In the genomic region with DNA sequence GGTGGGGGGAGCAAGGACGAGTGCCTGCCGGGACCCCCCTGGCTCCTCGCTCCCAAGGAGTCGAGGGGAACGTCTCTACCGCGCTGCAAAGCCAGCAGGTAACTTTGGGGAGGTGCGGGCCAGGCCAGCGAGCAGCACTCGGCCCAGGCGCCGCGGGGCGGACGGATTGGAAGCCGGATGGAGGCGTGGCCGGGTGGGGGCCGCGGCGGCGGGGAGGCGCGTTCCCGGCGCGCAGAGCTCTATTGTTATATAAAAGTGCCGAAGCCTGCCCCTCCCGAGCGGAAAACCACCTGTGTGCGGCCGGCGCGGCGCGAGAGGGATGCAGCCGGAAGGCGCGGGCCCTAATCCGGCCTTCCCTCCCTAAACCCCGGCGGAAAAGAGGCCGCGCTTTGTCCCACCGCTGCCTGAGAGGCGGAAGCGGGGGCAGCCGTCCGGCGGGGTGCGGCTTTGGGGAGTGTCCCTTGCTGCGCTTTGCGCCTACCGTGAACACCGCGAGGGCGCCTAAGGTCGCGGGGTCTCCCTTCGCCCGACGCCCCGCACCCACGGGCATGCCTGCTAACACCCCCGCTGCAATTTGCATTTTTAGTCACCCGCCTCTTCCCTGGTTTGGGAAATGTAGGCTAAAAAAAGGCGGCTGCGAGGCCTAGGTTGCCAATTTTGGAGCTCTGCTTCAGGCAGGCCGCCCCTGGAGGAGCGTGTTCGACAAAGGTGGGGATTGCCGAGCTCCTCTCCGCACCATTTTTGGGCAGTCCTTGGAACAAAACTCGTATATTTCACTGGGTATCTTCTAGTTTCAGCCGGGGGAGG, we compare ENCODE assay signal across 1 cellular context.
A peak's percentile ranks its signal among the peaks of the same experiment; 100 is the strongest.
TF ChIP-seq lines count a peak whose summit lies in the region.

No MANE protein-coding gene starts in this region.

TF ChIP-seq in HepG2, 621 proteins besides CTCF, POLR2A, EP300 and RAD21 (continued from another document and continues in another):
- TF ChIP-seq, protein P1, sequence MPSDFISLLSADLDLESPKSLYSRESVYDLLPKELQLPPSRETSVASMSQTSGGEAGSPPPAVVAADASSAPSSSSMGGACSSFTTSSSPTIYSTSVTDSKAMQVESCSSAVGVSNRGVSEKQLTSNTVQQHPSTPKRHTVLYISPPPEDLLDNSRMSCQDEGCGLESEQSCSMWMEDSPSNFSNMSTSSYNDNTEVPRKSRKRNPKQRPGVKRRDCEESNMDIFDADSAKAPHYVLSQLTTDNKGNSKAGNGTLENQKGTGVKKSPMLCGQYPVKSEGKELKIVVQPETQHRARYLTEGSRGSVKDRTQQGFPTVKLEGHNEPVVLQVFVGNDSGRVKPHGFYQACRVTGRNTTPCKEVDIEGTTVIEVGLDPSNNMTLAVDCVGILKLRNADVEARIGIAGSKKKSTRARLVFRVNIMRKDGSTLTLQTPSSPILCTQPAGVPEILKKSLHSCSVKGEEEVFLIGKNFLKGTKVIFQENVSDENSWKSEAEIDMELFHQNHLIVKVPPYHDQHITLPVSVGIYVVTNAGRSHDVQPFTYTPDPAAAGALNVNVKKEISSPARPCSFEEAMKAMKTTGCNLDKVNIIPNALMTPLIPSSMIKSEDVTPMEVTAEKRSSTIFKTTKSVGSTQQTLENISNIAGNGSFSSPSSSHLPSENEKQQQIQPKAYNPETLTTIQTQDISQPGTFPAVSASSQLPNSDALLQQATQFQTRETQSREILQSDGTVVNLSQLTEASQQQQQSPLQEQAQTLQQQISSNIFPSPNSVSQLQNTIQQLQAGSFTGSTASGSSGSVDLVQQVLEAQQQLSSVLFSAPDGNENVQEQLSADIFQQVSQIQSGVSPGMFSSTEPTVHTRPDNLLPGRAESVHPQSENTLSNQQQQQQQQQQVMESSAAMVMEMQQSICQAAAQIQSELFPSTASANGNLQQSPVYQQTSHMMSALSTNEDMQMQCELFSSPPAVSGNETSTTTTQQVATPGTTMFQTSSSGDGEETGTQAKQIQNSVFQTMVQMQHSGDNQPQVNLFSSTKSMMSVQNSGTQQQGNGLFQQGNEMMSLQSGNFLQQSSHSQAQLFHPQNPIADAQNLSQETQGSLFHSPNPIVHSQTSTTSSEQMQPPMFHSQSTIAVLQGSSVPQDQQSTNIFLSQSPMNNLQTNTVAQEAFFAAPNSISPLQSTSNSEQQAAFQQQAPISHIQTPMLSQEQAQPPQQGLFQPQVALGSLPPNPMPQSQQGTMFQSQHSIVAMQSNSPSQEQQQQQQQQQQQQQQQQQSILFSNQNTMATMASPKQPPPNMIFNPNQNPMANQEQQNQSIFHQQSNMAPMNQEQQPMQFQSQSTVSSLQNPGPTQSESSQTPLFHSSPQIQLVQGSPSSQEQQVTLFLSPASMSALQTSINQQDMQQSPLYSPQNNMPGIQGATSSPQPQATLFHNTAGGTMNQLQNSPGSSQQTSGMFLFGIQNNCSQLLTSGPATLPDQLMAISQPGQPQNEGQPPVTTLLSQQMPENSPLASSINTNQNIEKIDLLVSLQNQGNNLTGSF (CRISPR knock-in tag; IDR thresholded peaks at IDR 0.05): no peak; the same call in 1 of the 2 replicates
- TF ChIP-seq ZNF17 (CRISPR knock-in tag; IDR thresholded peaks at IDR 0.05) (no peak), ZC3H4 (CRISPR knock-in tag; IDR thresholded peaks at IDR 0.05; ENCODE audit: borderline replicate concordance) (no peak; the same call in none of the 2 replicates), SSRP1 (CRISPR knock-in tag; IDR thresholded peaks at IDR 0.05) (no peak), ZSCAN30 (CRISPR knock-in tag; IDR thresholded peaks at IDR 0.05) (no peak), NONO (IDR thresholded peaks at IDR 0.05) (no peak), NONO (CRISPR knock-in tag; conservative IDR thresholded peaks at IDR 0.05) (peak; percentile 85), HNF4G (IDR thresholded peaks at IDR 0.05; ENCODE audit: borderline replicate concordance, low read depth, low read length) (no peak), HNF4G (CRISPR knock-in tag; IDR thresholded peaks at IDR 0.05; ENCODE audit: borderline replicate concordance, low read depth) (peak; percentile 23; the same call in 1 of the 2 replicates), ZNF160 (CRISPR knock-in tag; IDR thresholded peaks at IDR 0.05) (0 out of 2 replicates have a peak, but pooled peaks have one; percentile 37), SMC3 (IDR thresholded peaks at IDR 0.05; ENCODE audit: low read length) (no peak), IKZF4 (CRISPR knock-in tag; IDR thresholded peaks at IDR 0.05; ENCODE audit: borderline replicate concordance, low read depth, not compliant biosample characterization) (no peak), SNAI1 (CRISPR knock-in tag; IDR thresholded peaks at IDR 0.05; ENCODE audit: borderline replicate concordance) (peak; percentile 26; the same call in 1 of the 2 replicates), GTF2F1 (IDR thresholded peaks at IDR 0.05; ENCODE audit: low read length) (no peak), ZNF143 (CRISPR knock-in tag; IDR thresholded peaks at IDR 0.05) (no peak), ZNF207 (IDR thresholded peaks at IDR 0.05; ENCODE audit: borderline replicate concordance) (no peak), ZFYVE20 (CRISPR knock-in tag; IDR thresholded peaks at IDR 0.05; ENCODE audit: borderline replicate concordance, low read depth) (no peak), ZSCAN9 (CRISPR knock-in tag; IDR thresholded peaks at IDR 0.05; ENCODE audit: borderline replicate concordance) (no peak; the same call in 1 of the 2 replicates), ZIK1 (CRISPR knock-in tag; IDR thresholded peaks at IDR 0.05; ENCODE audit: borderline replicate concordance, low read depth) (0 out of 2 replicates have a peak, but pooled peaks have one; percentile 44), ZNF24 (IDR thresholded peaks at IDR 0.05) (no peak), GABPA (IDR thresholded peaks at IDR 0.05; ENCODE audit: low read depth, low read length) (no peak), GABPA (CRISPR knock-in tag; IDR thresholded peaks at IDR 0.05; ENCODE audit: low read depth) (peak; percentile 80), TOE1 (CRISPR knock-in tag; IDR thresholded peaks at IDR 0.05) (no peak), ZNF709 (CRISPR knock-in tag; IDR thresholded peaks at IDR 0.05) (peak; percentile 73; the same call in 1 of the 2 replicates), ZBTB42 (CRISPR knock-in tag; IDR thresholded peaks at IDR 0.05) (no peak), FOXK2 (IDR thresholded peaks at IDR 0.05) (no peak), ZNF484 (CRISPR knock-in tag; IDR thresholded peaks at IDR 0.05; ENCODE audit: borderline replicate concordance, low read depth) (no peak), ZNF292 (CRISPR knock-in tag; IDR thresholded peaks at IDR 0.05; ENCODE audit: borderline replicate concordance, low read depth) (peak; percentile 84), ASH2L (IDR thresholded peaks at IDR 0.05; ENCODE audit: insufficient read length, low read depth, low read length) (peak; percentile 28)
- TF ChIP-seq, protein P2, sequence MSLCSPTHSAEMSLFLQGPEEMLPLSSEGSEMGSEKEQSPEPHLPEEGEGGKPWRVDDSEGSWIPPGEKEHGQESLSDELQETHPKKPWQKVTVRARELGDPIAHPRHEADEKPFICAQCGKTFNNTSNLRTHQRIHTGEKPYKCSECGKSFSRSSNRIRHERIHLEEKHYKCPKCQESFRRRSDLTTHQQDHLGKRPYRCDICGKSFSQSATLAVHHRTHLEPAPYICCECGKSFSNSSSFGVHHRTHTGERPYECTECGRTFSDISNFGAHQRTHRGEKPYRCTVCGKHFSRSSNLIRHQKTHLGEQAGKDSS (CRISPR knock-in tag; IDR thresholded peaks at IDR 0.05; ENCODE audit: borderline replicate concordance, low read depth): no peak; the same call in 1 of the 2 replicates
- TF ChIP-seq, protein P3, sequence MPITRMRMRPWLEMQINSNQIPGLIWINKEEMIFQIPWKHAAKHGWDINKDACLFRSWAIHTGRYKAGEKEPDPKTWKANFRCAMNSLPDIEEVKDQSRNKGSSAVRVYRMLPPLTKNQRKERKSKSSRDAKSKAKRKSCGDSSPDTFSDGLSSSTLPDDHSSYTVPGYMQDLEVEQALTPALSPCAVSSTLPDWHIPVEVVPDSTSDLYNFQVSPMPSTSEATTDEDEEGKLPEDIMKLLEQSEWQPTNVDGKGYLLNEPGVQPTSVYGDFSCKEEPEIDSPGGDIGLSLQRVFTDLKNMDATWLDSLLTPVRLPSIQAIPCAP (CRISPR knock-in tag; IDR thresholded peaks at IDR 0.05; ENCODE audit: low read depth): no peak
- TF ChIP-seq, protein P4, sequence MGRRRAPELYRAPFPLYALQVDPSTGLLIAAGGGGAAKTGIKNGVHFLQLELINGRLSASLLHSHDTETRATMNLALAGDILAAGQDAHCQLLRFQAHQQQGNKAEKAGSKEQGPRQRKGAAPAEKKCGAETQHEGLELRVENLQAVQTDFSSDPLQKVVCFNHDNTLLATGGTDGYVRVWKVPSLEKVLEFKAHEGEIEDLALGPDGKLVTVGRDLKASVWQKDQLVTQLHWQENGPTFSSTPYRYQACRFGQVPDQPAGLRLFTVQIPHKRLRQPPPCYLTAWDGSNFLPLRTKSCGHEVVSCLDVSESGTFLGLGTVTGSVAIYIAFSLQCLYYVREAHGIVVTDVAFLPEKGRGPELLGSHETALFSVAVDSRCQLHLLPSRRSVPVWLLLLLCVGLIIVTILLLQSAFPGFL (CRISPR knock-in tag; IDR thresholded peaks at IDR 0.05): no peak
- TF ChIP-seq, protein P5, sequence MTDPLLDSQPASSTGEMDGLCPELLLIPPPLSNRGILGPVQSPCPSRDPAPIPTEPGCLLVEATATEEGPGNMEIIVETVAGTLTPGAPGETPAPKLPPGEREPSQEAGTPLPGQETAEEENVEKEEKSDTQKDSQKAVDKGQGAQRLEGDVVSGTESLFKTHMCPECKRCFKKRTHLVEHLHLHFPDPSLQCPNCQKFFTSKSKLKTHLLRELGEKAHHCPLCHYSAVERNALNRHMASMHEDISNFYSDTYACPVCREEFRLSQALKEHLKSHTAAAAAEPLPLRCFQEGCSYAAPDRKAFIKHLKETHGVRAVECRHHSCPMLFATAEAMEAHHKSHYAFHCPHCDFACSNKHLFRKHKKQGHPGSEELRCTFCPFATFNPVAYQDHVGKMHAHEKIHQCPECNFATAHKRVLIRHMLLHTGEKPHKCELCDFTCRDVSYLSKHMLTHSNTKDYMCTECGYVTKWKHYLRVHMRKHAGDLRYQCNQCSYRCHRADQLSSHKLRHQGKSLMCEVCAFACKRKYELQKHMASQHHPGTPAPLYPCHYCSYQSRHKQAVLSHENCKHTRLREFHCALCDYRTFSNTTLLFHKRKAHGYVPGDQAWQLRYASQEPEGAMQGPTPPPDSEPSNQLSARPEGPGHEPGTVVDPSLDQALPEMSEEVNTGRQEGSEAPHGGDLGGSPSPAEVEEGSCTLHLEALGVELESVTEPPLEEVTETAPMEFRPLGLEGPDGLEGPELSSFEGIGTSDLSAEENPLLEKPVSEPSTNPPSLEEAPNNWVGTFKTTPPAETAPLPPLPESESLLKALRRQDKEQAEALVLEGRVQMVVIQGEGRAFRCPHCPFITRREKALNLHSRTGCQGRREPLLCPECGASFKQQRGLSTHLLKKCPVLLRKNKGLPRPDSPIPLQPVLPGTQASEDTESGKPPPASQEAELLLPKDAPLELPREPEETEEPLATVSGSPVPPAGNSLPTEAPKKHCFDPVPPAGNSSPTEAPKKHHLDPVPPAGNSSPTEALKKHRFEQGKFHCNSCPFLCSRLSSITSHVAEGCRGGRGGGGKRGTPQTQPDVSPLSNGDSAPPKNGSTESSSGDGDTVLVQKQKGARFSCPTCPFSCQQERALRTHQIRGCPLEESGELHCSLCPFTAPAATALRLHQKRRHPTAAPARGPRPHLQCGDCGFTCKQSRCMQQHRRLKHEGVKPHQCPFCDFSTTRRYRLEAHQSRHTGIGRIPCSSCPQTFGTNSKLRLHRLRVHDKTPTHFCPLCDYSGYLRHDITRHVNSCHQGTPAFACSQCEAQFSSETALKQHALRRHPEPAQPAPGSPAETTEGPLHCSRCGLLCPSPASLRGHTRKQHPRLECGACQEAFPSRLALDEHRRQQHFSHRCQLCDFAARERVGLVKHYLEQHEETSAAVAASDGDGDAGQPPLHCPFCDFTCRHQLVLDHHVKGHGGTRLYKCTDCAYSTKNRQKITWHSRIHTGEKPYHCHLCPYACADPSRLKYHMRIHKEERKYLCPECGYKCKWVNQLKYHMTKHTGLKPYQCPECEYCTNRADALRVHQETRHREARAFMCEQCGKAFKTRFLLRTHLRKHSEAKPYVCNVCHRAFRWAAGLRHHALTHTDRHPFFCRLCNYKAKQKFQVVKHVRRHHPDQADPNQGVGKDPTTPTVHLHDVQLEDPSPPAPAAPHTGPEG (CRISPR knock-in tag; IDR thresholded peaks at IDR 0.05): no peak; the same call in 1 of the 2 replicates
- TF ChIP-seq, protein P6, sequence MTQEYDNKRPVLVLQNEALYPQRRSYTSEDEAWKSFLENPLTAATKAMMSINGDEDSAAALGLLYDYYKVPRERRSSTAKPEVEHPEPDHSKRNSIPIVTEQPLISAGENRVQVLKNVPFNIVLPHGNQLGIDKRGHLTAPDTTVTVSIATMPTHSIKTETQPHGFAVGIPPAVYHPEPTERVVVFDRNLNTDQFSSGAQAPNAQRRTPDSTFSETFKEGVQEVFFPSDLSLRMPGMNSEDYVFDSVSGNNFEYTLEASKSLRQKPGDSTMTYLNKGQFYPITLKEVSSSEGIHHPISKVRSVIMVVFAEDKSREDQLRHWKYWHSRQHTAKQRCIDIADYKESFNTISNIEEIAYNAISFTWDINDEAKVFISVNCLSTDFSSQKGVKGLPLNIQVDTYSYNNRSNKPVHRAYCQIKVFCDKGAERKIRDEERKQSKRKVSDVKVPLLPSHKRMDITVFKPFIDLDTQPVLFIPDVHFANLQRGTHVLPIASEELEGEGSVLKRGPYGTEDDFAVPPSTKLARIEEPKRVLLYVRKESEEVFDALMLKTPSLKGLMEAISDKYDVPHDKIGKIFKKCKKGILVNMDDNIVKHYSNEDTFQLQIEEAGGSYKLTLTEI (CRISPR knock-in tag; conservative IDR thresholded peaks at IDR 0.05): no peak
- TF ChIP-seq, protein P7, sequence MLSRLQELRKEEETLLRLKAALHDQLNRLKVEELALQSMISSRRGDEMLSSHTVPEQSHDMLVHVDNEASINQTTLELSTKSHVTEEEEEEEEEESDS (CRISPR knock-in tag; IDR thresholded peaks at IDR 0.05; ENCODE audit: borderline replicate concordance): no peak
- TF ChIP-seq, protein P8, sequence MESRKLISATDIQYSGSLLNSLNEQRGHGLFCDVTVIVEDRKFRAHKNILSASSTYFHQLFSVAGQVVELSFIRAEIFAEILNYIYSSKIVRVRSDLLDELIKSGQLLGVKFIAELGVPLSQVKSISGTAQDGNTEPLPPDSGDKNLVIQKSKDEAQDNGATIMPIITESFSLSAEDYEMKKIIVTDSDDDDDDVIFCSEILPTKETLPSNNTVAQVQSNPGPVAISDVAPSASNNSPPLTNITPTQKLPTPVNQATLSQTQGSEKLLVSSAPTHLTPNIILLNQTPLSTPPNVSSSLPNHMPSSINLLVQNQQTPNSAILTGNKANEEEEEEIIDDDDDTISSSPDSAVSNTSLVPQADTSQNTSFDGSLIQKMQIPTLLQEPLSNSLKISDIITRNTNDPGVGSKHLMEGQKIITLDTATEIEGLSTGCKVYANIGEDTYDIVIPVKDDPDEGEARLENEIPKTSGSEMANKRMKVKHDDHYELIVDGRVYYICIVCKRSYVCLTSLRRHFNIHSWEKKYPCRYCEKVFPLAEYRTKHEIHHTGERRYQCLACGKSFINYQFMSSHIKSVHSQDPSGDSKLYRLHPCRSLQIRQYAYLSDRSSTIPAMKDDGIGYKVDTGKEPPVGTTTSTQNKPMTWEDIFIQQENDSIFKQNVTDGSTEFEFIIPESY (CRISPR knock-in tag; IDR thresholded peaks at IDR 0.05): no peak
- TF ChIP-seq, protein P9, sequence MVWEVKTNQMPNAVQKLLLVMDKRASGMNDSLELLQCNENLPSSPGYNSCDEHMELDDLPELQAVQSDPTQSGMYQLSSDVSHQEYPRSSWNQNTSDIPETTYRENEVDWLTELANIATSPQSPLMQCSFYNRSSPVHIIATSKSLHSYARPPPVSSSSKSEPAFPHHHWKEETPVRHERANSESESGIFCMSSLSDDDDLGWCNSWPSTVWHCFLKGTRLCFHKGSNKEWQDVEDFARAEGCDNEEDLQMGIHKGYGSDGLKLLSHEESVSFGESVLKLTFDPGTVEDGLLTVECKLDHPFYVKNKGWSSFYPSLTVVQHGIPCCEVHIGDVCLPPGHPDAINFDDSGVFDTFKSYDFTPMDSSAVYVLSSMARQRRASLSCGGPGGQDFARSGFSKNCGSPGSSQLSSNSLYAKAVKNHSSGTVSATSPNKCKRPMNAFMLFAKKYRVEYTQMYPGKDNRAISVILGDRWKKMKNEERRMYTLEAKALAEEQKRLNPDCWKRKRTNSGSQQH (CRISPR knock-in tag; IDR thresholded peaks at IDR 0.05; ENCODE audit: low read depth): no peak
